In the genomic region with DNA sequence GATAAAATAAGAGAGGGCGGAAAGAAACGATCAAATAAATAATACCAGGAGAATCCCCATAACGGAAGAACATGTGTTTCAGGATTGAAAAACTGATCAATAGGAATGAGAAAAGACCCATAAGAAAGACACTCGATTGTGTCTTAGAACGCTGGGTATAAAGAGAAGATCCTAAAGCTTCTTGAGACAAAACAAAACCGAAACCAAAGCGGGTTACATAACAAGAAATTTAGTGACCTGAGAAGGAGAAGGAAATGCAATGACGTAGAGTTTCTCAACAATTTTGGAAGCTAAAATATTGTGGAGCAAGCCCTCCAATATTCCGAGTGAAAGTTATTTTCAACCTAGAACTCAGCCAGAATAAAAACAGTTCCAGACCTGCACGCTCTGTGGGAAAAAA, we compare ENCODE assay signal across 9 cellular contexts.
A peak's percentile ranks its signal among the peaks of the same experiment; 100 is the strongest.
DNase-seq lines count a peak whose midpoint lies in the region; ATAC-seq and TF ChIP-seq lines count a peak whose summit lies in the region.
"Had no signal": no experiment of that assay in that cellular context is flagged by ENCODE, and none has a peak within 500 bp of the region (broad histone marks: within the 10 kb centered on the region; RNA-seq: fewer than 3 reads in every experiment).

No MANE protein-coding gene starts in this region.

- ATAC-seq in upper lobe of left lung (ENCODE audit: low FRiP score in 2 of 2): no peak
- no peak for ATAC-seq in HG03280 (IDR thresholded peaks at IDR 0.05; ENCODE audit: unreplicated experiment)

- H3K4me3 ChIP-seq in CD8-positive, alpha-beta memory T cell (ENCODE audit: low read length): peak overlapping the region; percentile 67
- peak overlapping the region; percentile 74 to 80 for H3K4me3 ChIP-seq in muscle layer of duodenum (ENCODE audit: low read depth in 1 of 2, low read length in 2 of 2)
- H3K4me3 ChIP-seq in upper lobe of left lung: peak overlapping the region in 1 of 4 donors; percentile 6
- H3K4me3 ChIP-seq in effector memory CD4-positive, alpha-beta T cell (ENCODE audit: insufficient read depth, low read depth, low read length, poor library complexity, severe bottlenecking): no peak overlapping the region

- POLR2A ChIA-PET in CD8-positive, alpha-beta memory T cell (lab: Charles Lee): no interaction called here

- CTCF ChIA-PET in CD8-positive, alpha-beta memory T cell (lab: Charles Lee): no interaction called here

- H3K4me1 Mint-ChIP-seq in CD8-positive, alpha-beta memory T cell: peaks cover 24 to 35% (median 27%) of the 10 kb centered on the region in 3 donors
- H3K4me1 Mint-ChIP-seq in HFFc6 (ENCODE audit: low read depth): peaks cover 12% of the 10 kb centered on the region; the same call in 1 of the 2 replicates
- peaks cover 35% of the 10 kb centered on the region for H3K4me1 Mint-ChIP-seq in T-helper 2 cell treated with Interferon-gamma antibody and Interleukin-4, amounts not matched to agents 5 μg/mL and 100 μg/mL, for 36 hours (ENCODE audit: low read depth)

- peak overlapping the region in 4 of 8 donors; percentile 36 to 57 (median 48) for H3K27ac Mint-ChIP-seq in CD8-positive, alpha-beta memory T cell
- H3K27ac Mint-ChIP-seq in HFFc6: peak overlapping the region; percentile 14; the same call in 1 of the 2 replicates
- no peak overlapping the region for H3K27ac Mint-ChIP-seq in T-helper 2 cell treated with Interferon-gamma antibody and Interleukin-4, amounts not matched to agents 5 μg/mL and 100 μg/mL, for 36 hours

- no peaks in the 10 kb centered on the region for H3K9me3 ChIP-seq in CD8-positive, alpha-beta memory T cell (ENCODE audit: low read length)
- H3K9me3 ChIP-seq in muscle layer of duodenum (ENCODE audit: control insufficient read depth in 1 of 2, low read length in 2 of 2) (no peaks in the 10 kb centered on the region), upper lobe of left lung (no peaks in the 10 kb centered on the region)
- H3K9me3 ChIP-seq in effector memory CD4-positive, alpha-beta T cell (ENCODE audit: control insufficient read depth, low read length): no peaks in the 10 kb centered on the region
- H3K9me3 ChIP-seq: esophagus squamous epithelium had no signal

- no peaks in the 10 kb centered on the region for H3K36me3 ChIP-seq in CD8-positive, alpha-beta memory T cell (ENCODE audit: insufficient read depth, low read length)
- H3K36me3 ChIP-seq in muscle layer of duodenum (ENCODE audit: control insufficient read depth in 1 of 2, insufficient read depth in 2 of 2, low read length in 2 of 2) (no peaks in the 10 kb centered on the region), upper lobe of left lung (no peaks in the 10 kb centered on the region)
- no peaks in the 10 kb centered on the region for H3K36me3 ChIP-seq in effector memory CD4-positive, alpha-beta T cell (ENCODE audit: control insufficient read depth, insufficient read depth, low read length)
- H3K36me3 ChIP-seq: esophagus squamous epithelium had no signal

- H3K9me3 Mint-ChIP-seq in CD8-positive, alpha-beta memory T cell: peaks cover 2 to 16% (median 4%) of the 10 kb centered on the region in 5 donors
- H3K9me3 Mint-ChIP-seq in HFFc6: no peaks in the 10 kb centered on the region; the same call in 1 of the 2 replicates
- peaks cover 4% of the 10 kb centered on the region for H3K9me3 Mint-ChIP-seq in T-helper 2 cell treated with Interferon-gamma antibody and Interleukin-4, amounts not matched to agents 5 μg/mL and 100 μg/mL, for 36 hours

- TF ChIP-seq CTCF in HFFc6 (IDR thresholded peaks at IDR 0.05): no peak
- TF ChIP-seq CTCF in upper lobe of left lung (IDR thresholded peaks at IDR 0.05): no peak

- TF ChIP-seq EP300 in upper lobe of left lung (IDR thresholded peaks at IDR 0.05): no peak

- H3K36me3 Mint-ChIP-seq in CD8-positive, alpha-beta memory T cell: no peaks in the 10 kb centered on the region
- H3K36me3 Mint-ChIP-seq in HFFc6 (ENCODE audit: low read depth): peaks cover 5% of the 10 kb centered on the region; the same call in 1 of the 2 replicates
- no peaks in the 10 kb centered on the region for H3K36me3 Mint-ChIP-seq in T-helper 2 cell treated with Interferon-gamma antibody and Interleukin-4, amounts not matched to agents 5 μg/mL and 100 μg/mL, for 36 hours (ENCODE audit: low read depth)

- peak in 1 of 5 donors; percentile 3 for DNase-seq in CD8-positive, alpha-beta memory T cell
- DNase-seq in HFFc6 (no peak), HuH-7.5 (ENCODE audit: low spot score) (no peak), upper lobe of left lung (no peak)
- DNase-seq in T-helper 2 cell treated with Interferon-gamma antibody and Interleukin-4, amounts not matched to agents 5 μg/mL and 100 μg/mL, for 36 hours (ENCODE audit: low spot score): no peak
- no peak for DNase-seq in effector memory CD4-positive, alpha-beta T cell
- DNase-seq: esophagus squamous epithelium had no signal

- no peak for TF ChIP-seq POLR2A in upper lobe of left lung (IDR thresholded peaks at IDR 0.05)

- WGBS in upper lobe of left lung, 2 donors: 77 to 85% methylated on average over 10 of the region's 10 CpGs

- peaks cover 29% of the 10 kb centered on the region for H3K4me1 ChIP-seq in CD8-positive, alpha-beta memory T cell (ENCODE audit: insufficient read depth, low read length)
- H3K4me1 ChIP-seq in muscle layer of duodenum (ENCODE audit: control insufficient read depth in 1 of 2, insufficient read depth in 2 of 2, low read length in 2 of 2) (no peaks in the 10 kb centered on the region), upper lobe of left lung (peaks cover 3 to 13% (median 9%) of the 10 kb centered on the region in 4 donors)
- peaks cover 11% of the 10 kb centered on the region for H3K4me1 ChIP-seq in effector memory CD4-positive, alpha-beta T cell (ENCODE audit: control insufficient read depth, insufficient read depth, low read length, poor library complexity, severe bottlenecking)

- peaks cover 23 to 30% of the 10 kb centered on the region in 2 donors for H3K27me3 Mint-ChIP-seq in CD8-positive, alpha-beta memory T cell
- H3K27me3 Mint-ChIP-seq in HFFc6 (ENCODE audit: insufficient read depth): no peaks in the 10 kb centered on the region
- H3K27me3 Mint-ChIP-seq in T-helper 2 cell treated with Interferon-gamma antibody and Interleukin-4, amounts not matched to agents 5 μg/mL and 100 μg/mL, for 36 hours (ENCODE audit: low read depth): peaks cover 17% of the 10 kb centered on the region

- H3K4me3 Mint-ChIP-seq in CD8-positive, alpha-beta memory T cell: peak overlapping the region in 6 of 7 donors; percentile 36 to 68 (median 56)
- peak overlapping the region; percentile 81 for H3K4me3 Mint-ChIP-seq in HFFc6
- peak overlapping the region; percentile 80 for H3K4me3 Mint-ChIP-seq in T-helper 2 cell treated with Interferon-gamma antibody and Interleukin-4, amounts not matched to agents 5 μg/mL and 100 μg/mL, for 36 hours

- H3K27ac ChIP-seq in CD8-positive, alpha-beta memory T cell (ENCODE audit: low read depth, low read length): no peak overlapping the region
- H3K27ac ChIP-seq in muscle layer of duodenum (ENCODE audit: low read length): no peak overlapping the region
- no peak overlapping the region for H3K27ac ChIP-seq in upper lobe of left lung
- H3K27ac ChIP-seq in effector memory CD4-positive, alpha-beta T cell (ENCODE audit: insufficient read depth, low read length, poor library complexity, severe bottlenecking): no peak overlapping the region
- H3K27ac ChIP-seq: esophagus squamous epithelium had no signal

- H3K27me3 ChIP-seq in CD8-positive, alpha-beta memory T cell (ENCODE audit: insufficient read depth, low read length, poor library complexity, severe bottlenecking): no peaks in the 10 kb centered on the region
- H3K27me3 ChIP-seq in muscle layer of duodenum (ENCODE audit: low read depth, low read length): no peaks in the 10 kb centered on the region
- no peaks in the 10 kb centered on the region for H3K27me3 ChIP-seq in upper lobe of left lung
- no peaks in the 10 kb centered on the region for H3K27me3 ChIP-seq in effector memory CD4-positive, alpha-beta T cell (replicated peaks; ENCODE audit: control insufficient read depth, insufficient read depth, low read length, poor library complexity, severe bottlenecking)
- H3K27me3 ChIP-seq: esophagus squamous epithelium had no signal
